ENCODE assay signal across 29 cellular contexts in the genomic region with DNA sequence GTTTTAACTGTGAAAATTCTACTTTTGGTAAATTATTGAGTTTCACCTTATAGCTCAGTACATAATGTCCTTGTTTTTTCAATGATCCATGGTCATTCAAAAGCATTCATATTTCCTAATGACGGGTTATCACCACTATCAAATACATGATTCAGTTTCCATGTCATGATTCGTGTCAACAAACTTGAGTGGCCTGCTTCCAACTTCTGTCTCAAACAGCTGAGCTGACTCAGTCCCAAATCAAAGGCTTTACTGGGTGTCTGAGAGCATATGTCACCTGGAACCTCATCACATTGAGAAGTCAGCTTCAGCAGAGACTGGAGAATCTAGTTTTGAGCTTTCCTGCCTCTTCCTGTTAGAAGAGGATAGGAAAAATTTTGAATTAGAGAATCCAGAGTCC. TPM values are rescaled to one million over a fixed set of nuclear protein-coding genes. Genes with fewer than 3 reads are reported as not detected.
DNase-seq lines count a peak whose midpoint lies in the region; ATAC-seq and TF ChIP-seq lines count a peak whose summit lies in the region.
"Had no signal": no experiment of that assay in that cellular context is flagged by ENCODE, and none has a peak within 500 bp of the region (broad histone marks: within the 10 kb centered on the region; RNA-seq: fewer than 3 reads in every experiment).

No MANE protein-coding gene starts in this region.

- H3K4me1 ChIP-seq in RWPE2 (ENCODE audit: insufficient read depth, poor library complexity, severe bottlenecking): no peaks in the 10 kb centered on the region
- H3K4me1 ChIP-seq: left lung, suprapubic skin, upper lobe of right lung had no signal

- H3K4me3 Mint-ChIP-seq in T-helper 17 cell: no peak overlapping the region
- H3K4me3 Mint-ChIP-seq: memory B cell, nephron progenitor cell had no signal

- H3K27me3 Mint-ChIP-seq in T-helper 17 cell: peaks cover 11% of the 10 kb centered on the region
- H3K27me3 Mint-ChIP-seq: memory B cell had no signal

- no peak overlapping the region for H3K27ac Mint-ChIP-seq in T-helper 17 cell
- H3K27ac Mint-ChIP-seq: activated naive CD4-positive, alpha-beta T cell treated with anti-CD3 and anti-CD28 coated beads, Interleukin-2, amount 50 U/mL, for 72 hours; memory B cell; nephron progenitor cell had no signal

- no peaks in the 10 kb centered on the region for H3K27me3 ChIP-seq in RWPE2 (ENCODE audit: insufficient read depth, poor library complexity, severe bottlenecking)
- H3K27me3 ChIP-seq: left lung, suprapubic skin, upper lobe of right lung had no signal

- H3K4me3 ChIP-seq in RWPE2 (ENCODE audit: severe bottlenecking): no peak overlapping the region
- no peak overlapping the region for H3K4me3 ChIP-seq in fibroblast of mammary gland (ENCODE audit: control insufficient read depth, low read depth, low read length)
- H3K4me3 ChIP-seq: left lung, suprapubic skin, upper lobe of right lung had no signal

- no peak overlapping the region for H3K27ac ChIP-seq in RWPE2 (ENCODE audit: poor library complexity, severe bottlenecking)
- H3K27ac ChIP-seq: C4-2B, left lung, suprapubic skin, upper lobe of right lung had no signal

- TF ChIP-seq CTCF in RWPE2 (IDR thresholded peaks at IDR 0.05; ENCODE audit: poor library complexity, severe bottlenecking): no peak
- TF ChIP-seq CTCF in fibroblast of mammary gland (conservative IDR thresholded peaks at IDR 0.05; ENCODE audit: control insufficient read depth, insufficient read depth, low read depth, low read length): no peak

- H3K9me3 ChIP-seq in RWPE2 (ENCODE audit: severe bottlenecking): no peaks in the 10 kb centered on the region
- no peaks in the 10 kb centered on the region for H3K9me3 ChIP-seq in T-helper 17 cell (ENCODE audit: control insufficient read depth, low read length, poor library complexity, severe bottlenecking)
- H3K9me3 ChIP-seq: left lung, suprapubic skin, upper lobe of right lung had no signal

- DNase-seq in AG08396 (ENCODE audit: low spot score) (peak; percentile 36), LHCN-M2 (ENCODE audit: low read depth) (peak; percentile 80), RWPE2 (ENCODE audit: low spot score) (no peak), fibroblast of mammary gland (ENCODE audit: low read depth) (peak; percentile 16), T-helper 17 cell (no peak), HuH-7.5 (ENCODE audit: low spot score) (no peak)
- DNase-seq: 8988T; activated CD4-positive, alpha-beta T cell treated with anti-CD3 and anti-CD28 coated beads for 4 hours; activated CD8-positive, alpha-beta memory T cell treated with anti-CD3 and anti-CD28 coated beads for 24 hours; activated effector memory CD4-positive, alpha-beta T cell treated with Interleukin-2 at 50 U/mL for 16 hours; activated T-cell treated with anti-CD3 and anti-CD28 coated beads, Interleukin-2, amount 50 U/mL, for 1 hour; DND-41; glutamatergic neuron; KBM-7; left lung; NCI-H1436; NCI-H2081 treated with DMSO at 0.1 percent for 48 hours; nephron progenitor cell; stimulated activated CD4-positive, alpha-beta T cell treated with anti-CD3 and anti-CD28 coated beads, Interleukin-15, amount 100 ng/mL, for 24 hours; stimulated activated CD4-positive, alpha-beta T cell treated with anti-CD3 and anti-CD28 coated beads, Interleukin-4, amount 100 ng/mL, for 4 hours; upper lobe of right lung had no signal

- H3K36me3 ChIP-seq in RWPE2 (ENCODE audit: low read depth): no peaks in the 10 kb centered on the region
- H3K36me3 ChIP-seq: left lung, suprapubic skin, upper lobe of right lung had no signal

- ATAC-seq in RWPE2 (ENCODE audit: low read depth) (peak; percentile 45; the same call in 2 of the 3 replicates), HG02840 (IDR thresholded peaks at IDR 0.05; ENCODE audit: low FRiP score, unreplicated experiment) (no peak), T-helper 17 cell (no peak), HG03457 (IDR thresholded peaks at IDR 0.05; ENCODE audit: unreplicated experiment) (no peak)
- ATAC-seq: activated naive CD4-positive, alpha-beta T cell treated with anti-CD3 and anti-CD28 coated beads, Interleukin-2, amount 50 U/mL, for 72 hours; left lung; Right ventricle myocardium inferior; upper lobe of right lung had no signal

- peaks cover 3% of the 10 kb centered on the region for H3K4me1 Mint-ChIP-seq in T-helper 17 cell
- H3K4me1 Mint-ChIP-seq: memory B cell had no signal

- H3K36me3 Mint-ChIP-seq in T-helper 17 cell (ENCODE audit: low read depth): no peaks in the 10 kb centered on the region
- H3K36me3 Mint-ChIP-seq: activated naive CD4-positive, alpha-beta T cell treated with anti-CD3 and anti-CD28 coated beads, Interleukin-2, amount 50 U/mL, for 72 hours; memory B cell had no signal

RNA-seq across cellular contexts. Expression of gene SGCG, which starts 40.3 kb away (rescaled TPM):
- total RNA-seq in LHCN-M2 (2014; rRNA removed) (0.32 and 0.46 TPM in 2 replicates), T-helper 17 cell (not detected)
- 1.4 TPM for polyA plus RNA-seq in LHCN-M2 (2012)
- total RNA-seq: activated naive CD4-positive, alpha-beta T cell treated with anti-CD3 and anti-CD28 coated beads, Interleukin-2, amount 50 U/mL, for 72 hours; OCI-LY7 had no signal

Comparison
In these comparisons a context has a peak if more than half of its experiments do, and no peak if none do; other contexts are left out.
1. DNase-seq: peak in AG08396 (single experiment), LHCN-M2 (single experiment) and fibroblast of mammary gland (single experiment); none in RWPE2 (single experiment), T-helper 17 cell (0 of 3) and HuH-7.5 (single experiment).